Comparison of ENCODE assay signal across 27 cellular contexts in the genomic region with DNA sequence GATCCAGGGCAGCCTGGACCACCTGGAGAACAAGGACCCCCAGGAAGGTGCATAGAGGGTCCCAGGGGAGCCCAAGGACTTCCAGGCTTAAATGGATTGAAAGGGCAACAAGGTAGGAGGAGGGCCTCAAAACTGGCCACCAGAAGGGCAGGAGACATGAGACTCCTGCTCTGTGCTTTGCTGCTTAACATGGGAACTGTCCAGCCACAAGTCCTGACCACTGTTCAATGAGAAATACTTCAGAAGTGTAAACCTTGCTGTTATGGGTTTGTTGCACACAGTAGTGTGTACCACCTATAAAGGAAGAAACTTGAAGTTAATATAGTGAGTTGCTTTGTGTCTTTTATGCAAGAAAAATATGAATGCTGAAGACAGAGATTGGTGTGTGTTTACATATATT. TPM values are rescaled to one million over a fixed set of nuclear protein-coding genes. Genes with fewer than 3 reads are reported as not detected.
DNase-seq lines count a peak whose midpoint lies in the region; ATAC-seq, FAIRE-seq and TF ChIP-seq lines count a peak whose summit lies in the region.
"Had no signal": no experiment of that assay in that cellular context is flagged by ENCODE, and none has a peak within 500 bp of the region (broad histone marks: within the 10 kb centered on the region; RNA-seq: fewer than 3 reads in every experiment).

No MANE protein-coding gene starts in this region.

- no peak overlapping the region for H3K4me3 ChIP-seq in PC-3 (ENCODE audit: low read length)
- no peak overlapping the region for H3K4me3 ChIP-seq in brain microvascular endothelial cell (ENCODE audit: low read depth, low read length)
- no peak overlapping the region for H3K4me3 ChIP-seq in BE2C (ENCODE audit: low read depth, low read length)
- H3K4me3 ChIP-seq: Peyer's patch, SJCRH30 had no signal

- intact Hi-C loops in PC-3 (cut with micrococcal nuclease): no loop called here

- no TSS peak for BruUV-seq in PC-3 (replicated peaks; lab: Mats Ljungman, UMichigan)

- ATAC-seq in PC-3: 0 out of 2 replicates have a peak, but pooled peaks have one; percentile 27
- no peak for ATAC-seq in GM19463 (IDR thresholded peaks at IDR 0.05; ENCODE audit: unreplicated experiment)
- ATAC-seq: activated naive CD8-positive, alpha-beta T cell treated with anti-CD3 and anti-CD28 coated beads, Interleukin-2, amount 50 U/mL, for 24 hours; naive thymus-derived CD8-positive, alpha-beta T cell; stimulated activated effector memory CD8-positive, alpha-beta T cell treated with anti-CD3 and anti-CD28 coated beads, Interleukin-12 subunit alpha, Interleukin-12 subunit beta, amount 100 ng/mL, for 72 hours had no signal

- H3K4me2 ChIP-seq in PC-3 (ENCODE audit: low read length): no peak overlapping the region

- no peak for TF ChIP-seq POLR2A in H54 (IDR thresholded peaks at IDR 0.05; ENCODE audit: low read depth, low read length)

- H3K9me3 ChIP-seq in PC-3 (ENCODE audit: low read length) (no peaks in the 10 kb centered on the region), BE2C (no peaks in the 10 kb centered on the region)
- H3K9me3 ChIP-seq: Peyer's patch had no signal

- in situ Hi-C loops in brain microvascular endothelial cell (cut with HindIII; ENCODE audit: low pct_ligation_motif_present, low sequenced_read_pairs): no loop called here

- H3K79me2 ChIP-seq in PC-3 (ENCODE audit: low read length): no peaks in the 10 kb centered on the region

- TF ChIP-seq CTCF in PC-3 (conservative IDR thresholded peaks at IDR 0.05; ENCODE audit: low read depth, low read length) (no peak), brain microvascular endothelial cell (IDR thresholded peaks at IDR 0.05; ENCODE audit: low read depth, low read length, missing control alignments) (no peak), BE2C (IDR thresholded peaks at IDR 0.05; ENCODE audit: low read depth, low read length) (no peak)

- H3K4me1 ChIP-seq in PC-3 (ENCODE audit: insufficient read depth, low read length): no peaks in the 10 kb centered on the region
- H3K4me1 ChIP-seq in BE2C: no peaks in the 10 kb centered on the region
- H3K4me1 ChIP-seq: Peyer's patch, SJCRH30 had no signal

- H3F3A ChIP-seq in PC-3 (ENCODE audit: low read length, unreplicated experiment): no peaks in the 10 kb centered on the region

- no peaks in the 10 kb centered on the region for H4K20me1 ChIP-seq in PC-3 (ENCODE audit: low read length)

- POLR2A ChIA-PET in PC-3 (lab: Charles Lee; ENCODE audit: unreplicated experiment): no interaction called here

- no peaks in the 10 kb centered on the region for H3K9me2 ChIP-seq in PC-3 (replicated peaks; ENCODE audit: low read length)

- no peak for FAIRE-seq in H54 (lab: Jason Lieb, UNC)
- FAIRE-seq: endometrium had no signal

- H3K36me3 ChIP-seq in PC-3 (ENCODE audit: low read depth, low read length): no peaks in the 10 kb centered on the region
- H3K36me3 ChIP-seq in brain microvascular endothelial cell (replicated peaks): no peaks in the 10 kb centered on the region
- H3K36me3 ChIP-seq in BE2C: no peaks in the 10 kb centered on the region
- H3K36me3 ChIP-seq: Peyer's patch, SJCRH30 had no signal

- H3K27ac ChIP-seq in PC-3 (ENCODE audit: low read length) (no peak overlapping the region), brain microvascular endothelial cell (no peak overlapping the region)
- H3K27ac ChIP-seq: C4-2B, Peyer's patch, SJCRH30 had no signal

- no peaks in the 10 kb centered on the region for H3K27me3 ChIP-seq in PC-3 (ENCODE audit: low read length)
- no peaks in the 10 kb centered on the region for H3K27me3 ChIP-seq in brain microvascular endothelial cell (replicated peaks)
- H3K27me3 ChIP-seq in BE2C: no peaks in the 10 kb centered on the region; the same call in 1 of the 2 replicates
- H3K27me3 ChIP-seq: Peyer's patch, SJCRH30 had no signal

- peak; percentile 6 for DNase-seq in ELF-1 (ENCODE audit: low read depth, low spot score)
- DNase-seq in PC-3: no peak
- peak; percentile 23 for DNase-seq in brain microvascular endothelial cell
- DNase-seq in left kidney (ENCODE audit: low read depth, low spot score): peak; percentile 30
- DNase-seq in H54 (ENCODE audit: insufficient read length, low spot score): no peak
- DNase-seq in NCI-H69 (lab: John Stamatoyannopoulos, UW): no peak
- no peak for DNase-seq in BE2C
- DNase-seq: activated CD4-positive, alpha-beta memory T cell treated with anti-CD3 and anti-CD28 coated beads, Interleukin-2, amount 10 ng/mL, durations not matched to agents 7 days and 5 days; activated CD4-positive, CD25-positive, alpha-beta regulatory T cell treated with anti-CD3 and anti-CD28 coated beads, Interleukin-2, amount 50 U/mL, for 72 hours; activated gamma-delta T cell treated with Interleukin-2 at 50 U/mL for 16 hours; activated naive CD8-positive, alpha-beta T cell treated with anti-CD3 and anti-CD28 coated beads, Interleukin-2, amount 50 U/mL, for 24 hours; Calu3; caudate nucleus; KBM-7; naive thymus-derived CD8-positive, alpha-beta T cell; NCI-H146; NCI-H510A treated with DMSO at 0.1 percent for 48 hours; NK-92 treated with Interleukin-12 subunit alpha and Interleukin-12 subunit beta, amount 100 ng/mL, for 24 hours; occipital lobe; Peyer's patch; retina; T-helper 1 cell had no signal

- no peak overlapping the region for H2AFZ ChIP-seq in PC-3 (ENCODE audit: low read length)

- no peak overlapping the region for H3K9ac ChIP-seq in PC-3 (ENCODE audit: low read length)

- CTCF ChIA-PET in PC-3 (lab: Charles Lee): no interaction called here

RNA-seq across cellular contexts. Expression of a gene that starts 44.2 kb away (rescaled TPM):
- 85.6 and 103 TPM in 2 replicates for total RNA-seq in PC-3 (2014; rRNA removed)
- 61.3 TPM for polyA plus RNA-seq in BE2C (2012; ENCODE audit: insufficient read depth, insufficient read length, low read depth)

Comparison
In these comparisons a context has a peak if more than half of its experiments do, and no peak if none do; other contexts are left out.
1. DNase-seq: peak in ELF-1 (single experiment), brain microvascular endothelial cell (single experiment) and left kidney (single experiment); none in PC-3 (single experiment), H54 (single experiment), NCI-H69 (single experiment) and BE2C (single experiment).